In the genomic region with DNA sequence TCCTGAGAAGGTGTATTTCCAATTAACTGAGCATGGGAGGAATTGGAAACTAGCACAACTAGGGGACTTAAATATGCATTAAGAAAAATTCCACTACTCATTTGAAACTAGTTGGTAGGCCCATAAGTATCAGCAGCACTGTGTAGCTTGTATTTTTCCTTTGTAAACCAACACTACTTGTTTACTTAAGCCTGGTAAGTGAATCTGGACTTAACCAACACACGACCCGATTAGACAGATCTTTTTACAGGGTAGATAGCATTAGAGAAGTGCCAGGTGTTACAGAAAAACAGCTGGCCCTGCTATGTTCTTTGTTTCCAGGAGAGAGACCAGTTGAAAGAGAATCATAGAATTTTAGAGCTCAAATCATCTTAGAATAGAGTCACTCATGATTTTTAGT, we compare ENCODE assay signal across 15 cellular contexts.
A peak's percentile ranks its signal among the peaks of the same experiment; 100 is the strongest.
DNase-seq lines count a peak whose midpoint lies in the region; TF ChIP-seq lines count a peak whose summit lies in the region.
"Had no signal": no experiment of that assay in that cellular context is flagged by ENCODE, and none has a peak within 500 bp of the region (broad histone marks: within the 10 kb centered on the region; RNA-seq: fewer than 3 reads in every experiment).

No MANE protein-coding gene starts in this region.

- H3F3A ChIP-seq in GM23248 (ENCODE audit: insufficient read depth) = no peaks in the 10 kb centered on the region

- H3K9ac ChIP-seq in mucosa of rectum (ENCODE audit: low read depth in 1 of 2, low read length in 2 of 2) (peak overlapping the region; percentile 47 to 65), GM23248 (no peak overlapping the region)

- no peak for TF ChIP-seq POLR2A in suprapubic skin (IDR thresholded peaks at IDR 0.05)

- H3K36me3 ChIP-seq in mucosa of rectum (ENCODE audit: control insufficient read depth in 2 of 2, insufficient read depth in 2 of 2, low read length in 2 of 2) (no peaks in the 10 kb centered on the region), suprapubic skin (no peaks in the 10 kb centered on the region), GM23248 (ENCODE audit: low read depth) (no peaks in the 10 kb centered on the region)
- H3K36me3 ChIP-seq: SJCRH30 had no signal

- H4K20me1 ChIP-seq in GM23248 (ENCODE audit: insufficient read depth) = no peaks in the 10 kb centered on the region

- H3K27ac ChIP-seq in mucosa of rectum (ENCODE audit: low read depth in 2 of 2, low read length in 2 of 2) (peak overlapping the region; percentile 91 to 93), suprapubic skin (peak overlapping the region; percentile 23), GM23248 (no peak overlapping the region)
- H3K27ac ChIP-seq: RWPE1, SJCRH30 had no signal

- TF ChIP-seq EP300 in suprapubic skin (IDR thresholded peaks at IDR 0.05) = no peak

- no peaks in the 10 kb centered on the region for H3K27me3 ChIP-seq in mucosa of rectum (ENCODE audit: control insufficient read depth in 2 of 2, insufficient read depth in 2 of 2, low read length in 2 of 2)
- H3K27me3 ChIP-seq in suprapubic skin = no peaks in the 10 kb centered on the region
- H3K27me3 ChIP-seq in GM23248 (replicated peaks; ENCODE audit: insufficient read depth) = peaks cover 31% of the 10 kb centered on the region

- in situ Hi-C loops in GM23248 (cut with MboI) = no loop called here

- no peaks in the 10 kb centered on the region for H3K79me2 ChIP-seq in GM23248 (ENCODE audit: insufficient read depth)

- no peak overlapping the region for H2AFZ ChIP-seq in GM23248

- peaks cover 26 to 40% of the 10 kb centered on the region in 2 donors for H3K4me1 ChIP-seq in mucosa of rectum (ENCODE audit: control insufficient read depth in 2 of 2, insufficient read depth in 2 of 2, low read length in 2 of 2)
- H3K4me1 ChIP-seq in suprapubic skin = peaks cover 36% of the 10 kb centered on the region
- H3K4me1 ChIP-seq in GM23248 (ENCODE audit: insufficient read depth) = no peaks in the 10 kb centered on the region

- no peak overlapping the region for H3K4me3 ChIP-seq in mucosa of rectum (ENCODE audit: low read length in 2 of 2)
- no peak overlapping the region for H3K4me3 ChIP-seq in suprapubic skin
- H3K4me3 ChIP-seq in GM23248 = no peak overlapping the region
- H3K4me3 ChIP-seq: SJCRH30 had no signal

- 78% methylated on average over 2 of the region's 2 CpGs for WGBS in suprapubic skin
- WGBS in GM23248 (ENCODE audit: low coverage in 1 of 2, low lambda C conversion rate in 2 of 2, missing lambda C conversion rate in 2 of 2), 2 experiments = 4 to 6% methylated on average over 2 of the region's 2 CpGs

- TF ChIP-seq CTCF in suprapubic skin (IDR thresholded peaks at IDR 0.05) = no peak

- DNase-seq in NCI-H2171 treated with DMSO at 0.1 percent for 48 hours (lab: John Stamatoyannopoulos, UW) = peak; percentile 44
- no peak for DNase-seq in NCI-H2171 (lab: John Stamatoyannopoulos, UW)
- DNase-seq in NCI-H82 (lab: John Stamatoyannopoulos, UW) = peak; percentile 87
- DNase-seq in suprapubic skin (ENCODE audit: low spot score in 2 of 2) = no peak
- DNase-seq in GM23248 = no peak
- DNase-seq in pons (ENCODE audit: low spot score) = no peak
- no peak for DNase-seq in DMS114 treated with DMSO at 0.1 percent for 48 hours (lab: John Stamatoyannopoulos, UW; ENCODE audit: unreplicated experiment)
- DNase-seq: AML-193; CD4-positive, CD25-positive, alpha-beta regulatory T cell; MM.1S; NCI-H2081 treated with DMSO at 0.1 percent for 48 hours; SW 1271 had no signal

- no peaks in the 10 kb centered on the region for H3K9me2 ChIP-seq in GM23248 (ENCODE audit: insufficient read depth)

- no peaks in the 10 kb centered on the region for H3K9me3 ChIP-seq in mucosa of rectum (ENCODE audit: control insufficient read depth in 2 of 2, low read length in 2 of 2)
- H3K9me3 ChIP-seq in suprapubic skin = no peaks in the 10 kb centered on the region
- H3K9me3 ChIP-seq in GM23248 (ENCODE audit: low read depth) = no peaks in the 10 kb centered on the region
- H3K9me3 ChIP-seq: SJCRH30 had no signal

- H3K4me2 ChIP-seq in GM23248 (ENCODE audit: unreplicated experiment) = no peak overlapping the region

Comparison
In these comparisons a context has a peak if more than half of its experiments do, and no peak if none do; other contexts are left out.
1. DNase-seq: peak in NCI-H2171 treated with DMSO at 0.1 percent for 48 hours (single experiment) and NCI-H82 (single experiment); none in NCI-H2171 (single experiment), suprapubic skin (0 of 2), GM23248 (single experiment), pons (single experiment) and DMS114 treated with DMSO at 0.1 percent for 48 hours (single experiment).